ENCODE assay signal across 8 cellular contexts in genomic region chr2:27771548-27772335, GRCh38. TPM values are rescaled to one million over a fixed set of nuclear protein-coding genes. Genes with fewer than 3 reads are reported as not detected.
DNase-seq lines count a peak whose midpoint lies in the region; ATAC-seq, FAIRE-seq and TF ChIP-seq lines count a peak whose summit lies in the region.

MRPL33 (plus strand) TSS chr2:27771719; CDS start chr2:27771778, 59 bp downstream.

- DNase-seq in DMS53 treated with DMSO at 0.1 percent for 48 hours (lab: John Stamatoyannopoulos, UW; ENCODE audit: unreplicated experiment) (peak; percentile 82), RCC 7860 (ENCODE audit: low spot score) (peak; percentile 87), esophagus squamous epithelium (lab: John Stamatoyannopoulos, UW) (peak; percentile 60), myocyte (ENCODE audit: low read depth) (peak; percentile 94)
- peak; percentile 95 to 97 for DNase-seq in activated T-cell treated with anti-CD3 and anti-CD28 coated beads, Interleukin-2, amount 50 U/mL, for 72 hours
- peak; percentile 78 to 95 for DNase-seq in stimulated activated effector memory CD8-positive, alpha-beta T cell treated with anti-CD3 and anti-CD28 coated beads, Interleukin-12 subunit alpha, Interleukin-12 subunit beta, amount 100 ng/mL, for 72 hours (ENCODE audit: low spot score in 2 of 2)

- peaks cover 0 to 4% (median 0%) of the 10 kb centered on the region in 4 donors for H3K27me3 ChIP-seq in esophagus squamous epithelium

- H3K27ac ChIP-seq in KOPT-K1 (ENCODE audit: low read depth, low read length, poor library complexity, severe bottlenecking) (peak within 1 kb of the TSS; percentile 75), esophagus squamous epithelium (peak within 1 kb of the TSS; percentile 85 to 97 (median 90))

- peak in 2 of 4 donors; percentile 59 to 68 for TF ChIP-seq POLR2A in esophagus squamous epithelium (IDR thresholded peaks at IDR 0.05)

- H3K27ac Mint-ChIP-seq in activated T-cell treated with anti-CD3 and anti-CD28 coated beads, Interleukin-2, amount 50 U/mL, for 72 hours = peak within 1 kb of the TSS; percentile 96
- H3K27ac Mint-ChIP-seq in stimulated activated effector memory CD8-positive, alpha-beta T cell treated with anti-CD3 and anti-CD28 coated beads, Interleukin-12 subunit alpha, Interleukin-12 subunit beta, amount 100 ng/mL, for 72 hours = peak within 1 kb of the TSS; percentile 97

- WGBS in esophagus squamous epithelium, 2 donors = 0% methylated on average over 9 to 13 of the region's 48 CpGs

- peaks cover 6 to 16% of the 10 kb centered on the region in 2 donors for H3K36me3 Mint-ChIP-seq in activated T-cell treated with anti-CD3 and anti-CD28 coated beads, Interleukin-2, amount 50 U/mL, for 72 hours (ENCODE audit: insufficient read depth in 2 of 2)
- peaks cover 42% of the 10 kb centered on the region for H3K36me3 Mint-ChIP-seq in stimulated activated effector memory CD8-positive, alpha-beta T cell treated with anti-CD3 and anti-CD28 coated beads, Interleukin-12 subunit alpha, Interleukin-12 subunit beta, amount 100 ng/mL, for 72 hours

- intact Hi-C loops in esophagus squamous epithelium (cut with DNase I) = no loop called here

- H3K4me3 Mint-ChIP-seq in activated T-cell treated with anti-CD3 and anti-CD28 coated beads, Interleukin-2, amount 50 U/mL, for 72 hours = peak within 1 kb of the TSS; percentile 97 to 99
- H3K4me3 Mint-ChIP-seq in stimulated activated effector memory CD8-positive, alpha-beta T cell treated with anti-CD3 and anti-CD28 coated beads, Interleukin-12 subunit alpha, Interleukin-12 subunit beta, amount 100 ng/mL, for 72 hours = peak within 1 kb of the TSS; percentile 98

- peak; percentile 77 for FAIRE-seq in RCC 7860 (lab: Jason Lieb, UNC)

- peak; percentile 88 for ATAC-seq in GM21737 (IDR thresholded peaks at IDR 0.05; ENCODE audit: unreplicated experiment)
- peak; percentile 98 for ATAC-seq in activated T-cell treated with anti-CD3 and anti-CD28 coated beads, Interleukin-2, amount 50 U/mL, for 72 hours (replicated peaks in 1 of 2)
- ATAC-seq in stimulated activated effector memory CD8-positive, alpha-beta T cell treated with anti-CD3 and anti-CD28 coated beads, Interleukin-12 subunit alpha, Interleukin-12 subunit beta, amount 100 ng/mL, for 72 hours = peak; percentile 98

- peaks cover 13 to 53% (median 21%) of the 10 kb centered on the region in 3 donors for H3K4me1 ChIP-seq in esophagus squamous epithelium

- peak in 1 of 6 experiments; percentile 17 for TF ChIP-seq CTCF in esophagus squamous epithelium (IDR thresholded peaks at IDR 0.05)

- peaks cover 45% of the 10 kb centered on the region for H3K4me1 Mint-ChIP-seq in activated T-cell treated with anti-CD3 and anti-CD28 coated beads, Interleukin-2, amount 50 U/mL, for 72 hours (ENCODE audit: low read depth)
- H3K4me1 Mint-ChIP-seq in stimulated activated effector memory CD8-positive, alpha-beta T cell treated with anti-CD3 and anti-CD28 coated beads, Interleukin-12 subunit alpha, Interleukin-12 subunit beta, amount 100 ng/mL, for 72 hours = peaks cover 48% of the 10 kb centered on the region

- no peaks in the 10 kb centered on the region for H3K27me3 Mint-ChIP-seq in activated T-cell treated with anti-CD3 and anti-CD28 coated beads, Interleukin-2, amount 50 U/mL, for 72 hours (ENCODE audit: low read depth)

- H3K4me3 ChIP-seq in esophagus squamous epithelium = peak within 1 kb of the TSS; percentile 65 to 98 (median 78)

- H3K36me3 ChIP-seq in KOPT-K1 (ENCODE audit: insufficient read depth, low read length) (peaks cover 30% of the 10 kb centered on the region), esophagus squamous epithelium (peaks cover 0 to 24% (median 0%) of the 10 kb centered on the region in 3 donors)

- H3K9me3 ChIP-seq in KOPT-K1 (ENCODE audit: insufficient read depth, low read length, poor library complexity, severe bottlenecking) = no peaks in the 10 kb centered on the region
- no peaks in the 10 kb centered on the region for H3K9me3 ChIP-seq in esophagus squamous epithelium

- no peaks in the 10 kb centered on the region for H3K9me3 Mint-ChIP-seq in activated T-cell treated with anti-CD3 and anti-CD28 coated beads, Interleukin-2, amount 50 U/mL, for 72 hours
- H3K9me3 Mint-ChIP-seq in stimulated activated effector memory CD8-positive, alpha-beta T cell treated with anti-CD3 and anti-CD28 coated beads, Interleukin-12 subunit alpha, Interleukin-12 subunit beta, amount 100 ng/mL, for 72 hours = no peaks in the 10 kb centered on the region

RNA-seq across cellular contexts. Expression of gene MRPL33, which starts in this region (rescaled TPM):
- total RNA-seq in activated T-cell treated with anti-CD3 and anti-CD28 coated beads, Interleukin-2, amount 50 U/mL, for 72 hours = 10 to 100 TPM; 61.3 to 68.1 TPM
- total RNA-seq in esophagus squamous epithelium (100 to 1,000 TPM in 1 of 4 donors, 10 to 100 TPM in 3; 50.4 to 114 (median 70.9) TPM), myocyte (126 and 134 TPM in 2 replicates)
- 210 TPM for polyA plus RNA-seq in myocyte (2012)

Comparison
In these comparisons a context has a peak if more than half of its experiments do, and no peak if none do; other contexts are left out.
1. Peak in every context shown above with its lines: DNase-seq, ATAC-seq, H3K4me3 ChIP-seq and H3K27ac ChIP-seq.